ENCODE assay signal across 8 cellular contexts in the genomic region with DNA sequence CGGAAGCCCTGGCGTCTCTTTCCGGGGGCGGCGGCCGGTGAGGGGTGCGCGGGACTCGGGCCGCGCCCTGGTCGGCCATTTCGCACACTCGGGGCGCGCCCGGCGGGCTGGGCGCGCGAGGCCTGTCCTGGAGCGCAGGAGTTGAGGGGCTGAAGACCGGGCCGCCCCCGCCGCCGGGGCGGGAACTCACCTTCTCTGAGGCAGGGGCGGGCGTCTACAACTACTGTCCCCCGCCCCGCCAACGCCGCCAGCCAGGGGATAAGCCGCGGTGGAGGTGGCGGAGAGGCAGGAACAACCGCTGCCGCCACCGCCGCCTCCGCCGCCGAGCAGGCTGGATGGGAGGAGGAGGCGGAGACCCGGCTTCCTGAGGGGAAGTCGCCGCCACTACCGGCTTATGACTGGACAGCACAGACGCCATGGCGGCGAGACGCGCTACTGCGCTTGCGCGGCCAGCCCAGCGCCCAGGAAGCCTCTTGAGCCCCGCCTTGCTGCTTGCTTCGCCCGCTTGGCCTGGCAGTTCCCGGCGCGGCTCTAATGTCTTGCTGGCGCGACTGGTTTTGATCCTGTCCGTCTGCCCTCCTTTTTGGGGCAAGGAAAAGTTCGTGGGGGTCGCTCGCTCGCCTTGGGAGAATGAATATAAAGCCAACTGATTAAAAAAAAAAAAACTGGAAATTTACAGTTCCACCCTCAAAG.
A peak's percentile ranks its signal among the peaks of the same experiment; 100 is the strongest.
DNase-seq lines count a peak whose midpoint lies in the region; ATAC-seq lines count a peak whose summit lies in the region.

Gene KRCC1, minus strand, starts transcription at position 348 of the 693 bp plus-strand sequence. CDS start 27,220 bp downstream, outside the sequence.

- ATAC-seq in GM19043 (IDR thresholded peaks at IDR 0.05; ENCODE audit: low read depth, unreplicated experiment), result peak; percentile 85
- ATAC-seq in HG03354 (IDR thresholded peaks at IDR 0.05; ENCODE audit: poor library complexity, severe bottlenecking, unreplicated experiment), result peak; percentile 94

- DNase-seq in AG20443 (ENCODE audit: low spot score) (peak; percentile 99), NCI-H446 (lab: John Stamatoyannopoulos, UW) (peak; percentile 75 to 94), iris pigment epithelial cell (ENCODE audit: low read depth) (peak; percentile 96)
- DNase-seq in activated CD4-positive, CD25-positive, alpha-beta regulatory T cell treated with anti-CD3 and anti-CD28 coated beads, Interleukin-2, amount 50 U/mL, for 16 hours (ENCODE audit: low read depth, low spot score), result peak; percentile 81
- DNase-seq in central memory CD4-positive, alpha-beta T cell, result peak; percentile 96
- peak; percentile 86 to 87 for DNase-seq in stimulated activated CD4-positive, alpha-beta T cell treated with anti-CD3 and anti-CD28 coated beads, Interleukin-12 subunit alpha, Interleukin-12 subunit beta, amount 100 ng/mL, for 24 hours (ENCODE audit: low read depth in 2 of 2)

Comparison
In these comparisons a context has a peak if more than half of its experiments do, and no peak if none do; other contexts are left out.
1. Peak in every context shown above with its lines: DNase-seq and ATAC-seq.